In the genomic region with DNA sequence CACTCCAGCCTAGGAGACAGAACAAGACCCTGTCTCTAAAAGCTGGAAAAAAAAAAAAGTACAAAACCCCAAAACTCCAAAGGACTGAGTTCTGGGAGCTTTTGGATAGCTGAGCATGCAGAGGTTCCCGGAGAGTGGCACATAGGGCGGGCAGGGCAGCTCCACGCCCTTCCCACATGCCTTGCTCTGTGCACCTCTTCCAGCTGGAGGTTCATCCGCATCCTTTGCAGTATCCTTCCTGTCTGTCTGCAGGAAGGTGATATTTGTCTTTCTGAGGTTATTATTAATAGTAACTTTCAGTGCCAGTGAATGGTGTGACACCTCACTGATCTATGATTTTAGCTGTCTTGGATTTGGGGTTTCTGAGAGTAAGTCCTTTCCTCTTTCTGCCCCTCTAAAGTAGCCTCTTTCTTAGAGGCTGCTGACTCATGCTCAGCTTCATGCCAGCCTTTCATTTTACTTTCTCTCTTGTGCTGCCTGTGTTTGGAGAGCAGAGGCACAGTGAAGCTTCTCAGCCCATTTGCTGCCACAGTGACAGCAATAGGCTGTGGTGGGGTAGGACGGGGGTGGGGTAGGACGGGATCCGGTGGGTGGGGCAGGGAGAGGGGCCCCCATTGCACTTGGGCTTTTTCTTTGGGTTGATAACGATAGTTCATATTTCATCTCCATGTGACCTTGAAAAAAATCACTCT, we compare ENCODE assay signal across 9 cellular contexts.
A peak's percentile ranks its signal among the peaks of the same experiment; 100 is the strongest.
DNase-seq lines count a peak whose midpoint lies in the region; ATAC-seq and TF ChIP-seq lines count a peak whose summit lies in the region.
"Had no signal": no experiment of that assay in that cellular context is flagged by ENCODE, and none has a peak within 500 bp of the region (broad histone marks: within the 10 kb centered on the region; RNA-seq: fewer than 3 reads in every experiment).

No MANE protein-coding gene starts in this region.

- no peak for TF ChIP-seq POLR2A in esophagus muscularis mucosa (IDR thresholded peaks at IDR 0.05; ENCODE audit: low read depth)

- TF ChIP-seq CTCF in PC-3 (conservative IDR thresholded peaks at IDR 0.05; ENCODE audit: low read depth, low read length): no peak
- no peak for TF ChIP-seq CTCF in esophagus muscularis mucosa (IDR thresholded peaks at IDR 0.05)

- H3K9ac ChIP-seq in PC-3 (ENCODE audit: low read length): no peak overlapping the region

- no peaks in the 10 kb centered on the region for H3K27me3 Mint-ChIP-seq in activated T-cell treated with anti-CD3 and anti-CD28 coated beads, Interleukin-2, amount 50 U/mL, for 24 hours

- WGBS in esophagus muscularis mucosa: 44% methylated on average over 8 of the region's 8 CpGs

- ATAC-seq in PC-3 (peak; percentile 40; the same call in 1 of the 2 replicates), HG03469 (IDR thresholded peaks at IDR 0.05; ENCODE audit: unreplicated experiment) (no peak)
- peak; percentile 63 for ATAC-seq in stimulated activated naive CD8-positive, alpha-beta T cell treated with anti-CD3 and anti-CD28 coated beads, Interleukin-15, Interleukin-2, amounts not matched to agents 100 U/mL and 50 U/mL, for 24 hours

- no peak for TF ChIP-seq EP300 in esophagus muscularis mucosa (IDR thresholded peaks at IDR 0.05)

- H3K4me3 ChIP-seq in PC-3 (ENCODE audit: low read length) (no peak overlapping the region), esophagus muscularis mucosa (peak overlapping the region in 2 of 4 donors; percentile 26 to 27)

- H3K4me1 ChIP-seq in PC-3 (ENCODE audit: insufficient read depth, low read length) (peaks cover 6% of the 10 kb centered on the region; the same call in 1 of the 2 replicates), esophagus muscularis mucosa (peaks cover 30 to 82% (median 60%) of the 10 kb centered on the region in 4 donors)

- H3K4me3 Mint-ChIP-seq in activated T-cell treated with anti-CD3 and anti-CD28 coated beads, Interleukin-2, amount 50 U/mL, for 24 hours: no peak overlapping the region

- no peak overlapping the region for H2AFZ ChIP-seq in PC-3 (ENCODE audit: low read length)

- H3K27ac Mint-ChIP-seq in activated T-cell treated with anti-CD3 and anti-CD28 coated beads, Interleukin-2, amount 50 U/mL, for 24 hours: peak overlapping the region; percentile 76

- no peak for DNase-seq in activated T-cell treated with anti-CD3 and anti-CD28 coated beads, Interleukin-2, amount 50 U/mL, for 24 hours
- no peak for DNase-seq in activated T-cell treated with anti-CD3 and anti-CD28 coated beads for 4 hours
- DNase-seq in PC-3: peak; percentile 12
- no peak for DNase-seq in esophagus muscularis mucosa (ENCODE audit: extremely low spot score)
- DNase-seq in stimulated activated naive CD8-positive, alpha-beta T cell treated with anti-CD3 and anti-CD28 coated beads, Interleukin-15, Interleukin-2, amounts not matched to agents 100 U/mL and 50 U/mL, for 24 hours: no peak
- no peak for DNase-seq in GF-D8 (lab: John Stamatoyannopoulos, UW)
- no peak for DNase-seq in GOT3 (lab: John Stamatoyannopoulos, UW)
- DNase-seq: NCI-H774 had no signal

- no peaks in the 10 kb centered on the region for H4K20me1 ChIP-seq in PC-3 (ENCODE audit: low read length)

- intact Hi-C loops in PC-3 (cut with micrococcal nuclease): no loop called here
- intact Hi-C loops in esophagus muscularis mucosa (cut with DNase I): loop anchor here (5.0 kb wide), 1 partner anchor 103 kb away; no protein-coding TSS in a partner anchor

- H3K27me3 ChIP-seq in PC-3 (ENCODE audit: low read length) (no peaks in the 10 kb centered on the region), esophagus muscularis mucosa (no peaks in the 10 kb centered on the region)

- H3K36me3 ChIP-seq in PC-3 (ENCODE audit: low read depth, low read length) (no peaks in the 10 kb centered on the region; the same call in 1 of the 2 replicates), esophagus muscularis mucosa (peaks cover 0 to 7% (median 4%) of the 10 kb centered on the region in 4 donors)

- BruUV-seq in PC-3 (replicated peaks; lab: Mats Ljungman, UMichigan): no TSS peak

- H3K36me3 Mint-ChIP-seq in activated T-cell treated with anti-CD3 and anti-CD28 coated beads, Interleukin-2, amount 50 U/mL, for 24 hours (ENCODE audit: low read depth): peaks cover 15% of the 10 kb centered on the region

- no peaks in the 10 kb centered on the region for H3K79me2 ChIP-seq in PC-3 (ENCODE audit: low read length)

- no peak overlapping the region for H3K27ac ChIP-seq in PC-3 (ENCODE audit: low read length)
- H3K27ac ChIP-seq in esophagus muscularis mucosa (replicated peaks in 1 of 4): peak overlapping the region; percentile 31 to 72 (median 66)

- H3K4me2 ChIP-seq in PC-3 (ENCODE audit: low read length): no peak overlapping the region

- H3K9me3 ChIP-seq in PC-3 (ENCODE audit: low read length) (no peaks in the 10 kb centered on the region), esophagus muscularis mucosa (no peaks in the 10 kb centered on the region)

- no peaks in the 10 kb centered on the region for H3K9me3 Mint-ChIP-seq in activated T-cell treated with anti-CD3 and anti-CD28 coated beads, Interleukin-2, amount 50 U/mL, for 24 hours

- H3K4me1 Mint-ChIP-seq in activated T-cell treated with anti-CD3 and anti-CD28 coated beads, Interleukin-2, amount 50 U/mL, for 24 hours (ENCODE audit: low read depth): peaks cover 85% of the 10 kb centered on the region

- POLR2A ChIA-PET in PC-3 (lab: Charles Lee; ENCODE audit: unreplicated experiment): interaction anchor here (0.5 kb wide), 1 partner anchor 465 kb away, joined by 4 read pairs; no protein-coding TSS in a partner anchor

- H3F3A ChIP-seq in PC-3 (ENCODE audit: low read length, unreplicated experiment): no peaks in the 10 kb centered on the region

- CTCF ChIA-PET in PC-3 (lab: Charles Lee): no interaction called here

- H3K9me2 ChIP-seq in PC-3 (replicated peaks; ENCODE audit: low read length): no peaks in the 10 kb centered on the region
